ENCODE assay signal across 1 cellular context in the genomic region with DNA sequence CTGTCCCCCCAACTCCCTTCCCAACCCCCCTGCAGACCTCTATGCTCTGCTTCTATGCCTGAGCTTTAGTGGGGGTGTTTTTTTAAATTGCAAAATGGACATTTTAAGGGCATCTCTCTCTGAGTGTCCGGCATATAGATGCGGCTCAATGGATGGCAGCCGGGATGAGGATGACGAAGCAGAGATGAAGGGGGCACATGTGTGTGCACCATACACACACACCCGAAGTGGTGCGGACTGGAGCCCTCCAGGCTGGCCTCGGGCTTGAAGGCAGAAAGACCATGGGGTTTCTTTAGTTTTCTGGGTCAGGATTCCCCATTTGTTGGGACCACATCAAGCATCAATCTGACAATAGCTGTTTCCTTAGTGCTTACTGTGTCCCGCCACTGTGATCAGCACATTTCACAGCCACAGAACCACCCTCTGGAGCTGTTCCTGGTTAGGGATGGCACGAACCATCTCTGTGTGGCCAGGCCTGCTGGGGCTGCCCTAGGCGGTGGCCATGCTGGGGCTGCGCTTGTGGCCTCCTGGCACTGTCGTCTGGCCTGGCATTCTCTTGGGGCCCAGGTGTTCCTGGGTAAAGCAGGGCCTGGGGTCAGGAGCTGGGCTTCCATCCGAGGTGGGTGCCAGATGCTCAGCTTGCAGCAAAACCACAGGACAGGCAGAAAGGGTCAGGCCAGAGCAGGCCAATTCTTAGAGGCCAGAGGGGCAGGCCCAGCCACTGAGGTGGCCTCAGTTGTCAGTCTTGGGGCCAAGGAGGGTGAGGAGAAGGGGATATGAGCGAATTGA.
TF ChIP-seq lines count a peak whose summit lies in the region.

No MANE protein-coding gene starts in this region.

TF ChIP-seq in K562, 482 proteins besides CTCF, POLR2A, EP300 and RAD21:
- TF ChIP-seq ZNF239 (CRISPR knock-in tag; IDR thresholded peaks at IDR 0.05) (no peak), USF2 (CRISPR knock-in tag; IDR thresholded peaks at IDR 0.05) (no peak), ZNF146 (CRISPR knock-in tag; IDR thresholded peaks at IDR 0.05; ENCODE audit: unreplicated experiment) (no peak)
